ENCODE assay signal across 8 cellular contexts in the genomic region with DNA sequence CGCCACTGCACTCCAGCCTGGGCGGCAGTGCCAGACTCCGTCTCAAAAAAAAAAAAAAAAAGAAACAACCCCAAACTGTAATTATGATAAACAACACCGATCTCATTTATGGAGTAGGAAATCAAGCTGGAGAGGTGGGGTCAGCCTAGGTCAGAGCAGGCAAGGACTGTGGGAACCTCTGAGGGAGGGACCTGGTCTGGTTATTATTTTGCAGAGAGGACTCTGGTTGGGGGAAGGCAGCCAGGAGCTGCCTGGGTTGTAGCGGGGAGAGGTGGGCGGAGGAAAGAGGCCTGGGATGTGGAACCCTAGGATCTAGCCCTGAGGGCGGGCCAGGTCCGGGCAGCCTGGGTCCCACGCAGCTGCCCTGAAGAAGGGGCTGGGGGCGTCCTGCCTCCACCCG.
DNase-seq lines count a peak whose midpoint lies in the region; ATAC-seq and FAIRE-seq lines count a peak whose summit lies in the region.

No MANE protein-coding gene starts in this region.

- H3K27me3 Mint-ChIP-seq in dendritic cell treated with granulocyte-macrophage colony-stimulating factor and Interleukin-4, amounts not matched to agents 40 ng/mL and 50 ng/mL, for 4 days = peaks cover 18% of the 10 kb centered on the region

- peaks cover 7 to 15% (median 9%) of the 10 kb centered on the region in 11 experiments for H3K27me3 ChIP-seq in BLaER1 treated with 17β-estradiol and CSF1 and Interleukin-3, amounts not matched to agents 10 nM and 100 nM
- H3K27me3 ChIP-seq in NT2/D1 (ENCODE audit: insufficient read depth, insufficient read length) (peaks cover 8% of the 10 kb centered on the region), mucosa of stomach (ENCODE audit: control insufficient read depth, insufficient read depth, low read length) (peaks cover 6% of the 10 kb centered on the region)

- FAIRE-seq in RCC 7860 (lab: Jason Lieb, UNC) = no peak

- peaks cover 0 to 9% (median 0%) of the 10 kb centered on the region in 11 experiments; a peak in 3 of 22 replicates for H4K20me1 ChIP-seq in BLaER1 treated with 17β-estradiol and CSF1 and Interleukin-3, amounts not matched to agents 10 nM and 100 nM

- H3K4me3 Mint-ChIP-seq in dendritic cell treated with granulocyte-macrophage colony-stimulating factor and Interleukin-4, amounts not matched to agents 40 ng/mL and 50 ng/mL, for 4 days = peak overlapping the region; percentile 76

- no peaks in the 10 kb centered on the region for H3K9me3 Mint-ChIP-seq in dendritic cell treated with granulocyte-macrophage colony-stimulating factor and Interleukin-4, amounts not matched to agents 40 ng/mL and 50 ng/mL, for 4 days

- peak overlapping the region; percentile 61 to 80 (median 77) for H3K9ac ChIP-seq in BLaER1 treated with 17β-estradiol and CSF1 and Interleukin-3, amounts not matched to agents 10 nM and 100 nM
- H3K9ac ChIP-seq in NT2/D1 (ENCODE audit: insufficient read length, low read depth) (peak overlapping the region; percentile 61), mucosa of stomach (ENCODE audit: low read length) (peak overlapping the region; percentile 18)

- H3K27ac ChIP-seq in BLaER1 treated with 17β-estradiol and CSF1 and Interleukin-3, amounts not matched to agents 10 nM and 100 nM = peak overlapping the region; percentile 27 to 71 (median 54); a peak in 18 of 22 replicates

- H3K27ac Mint-ChIP-seq in dendritic cell treated with granulocyte-macrophage colony-stimulating factor and Interleukin-4, amounts not matched to agents 40 ng/mL and 50 ng/mL, for 4 days = peak overlapping the region; percentile 76

- ATAC-seq in GM21619 (IDR thresholded peaks at IDR 0.05; ENCODE audit: unreplicated experiment) = peak; percentile 12
- no peak for ATAC-seq in HG02840 (IDR thresholded peaks at IDR 0.05; ENCODE audit: low FRiP score, unreplicated experiment)
- ATAC-seq in HG03521 (IDR thresholded peaks at IDR 0.05; ENCODE audit: unreplicated experiment) = no peak

- DNase-seq in NT2/D1 (ENCODE audit: low read depth, low spot score) (no peak), RCC 7860 (ENCODE audit: low spot score) (no peak)

- H3K36me3 ChIP-seq in BLaER1 treated with 17β-estradiol and CSF1 and Interleukin-3, amounts not matched to agents 10 nM and 100 nM = no peaks in the 10 kb centered on the region
- H3K36me3 ChIP-seq in NT2/D1 (ENCODE audit: insufficient read depth, insufficient read length, low read length) = no peaks in the 10 kb centered on the region
- no peaks in the 10 kb centered on the region for H3K36me3 ChIP-seq in mucosa of stomach (ENCODE audit: control insufficient read depth, insufficient read depth, low read length)

- no peaks in the 10 kb centered on the region for H3K36me3 Mint-ChIP-seq in dendritic cell treated with granulocyte-macrophage colony-stimulating factor and Interleukin-4, amounts not matched to agents 40 ng/mL and 50 ng/mL, for 4 days (ENCODE audit: low read depth)

- H3K4me1 Mint-ChIP-seq in dendritic cell treated with granulocyte-macrophage colony-stimulating factor and Interleukin-4, amounts not matched to agents 40 ng/mL and 50 ng/mL, for 4 days (ENCODE audit: low read depth) = peaks cover 5% of the 10 kb centered on the region

- intact Hi-C loops in dendritic cell treated with granulocyte-macrophage colony-stimulating factor and Interleukin-4, amounts not matched to agents 40 ng/mL and 50 ng/mL, for 4 days (cut with micrococcal nuclease) = loop anchor here (1.0 to 5.0 kb wide), 2 partner anchors 65 to 157 kb away; partner anchors contain the start of genes EME2, MRPS34 and NME3

- peaks cover 0 to 16% (median 5%) of the 10 kb centered on the region in 10 experiments; a peak in 9 of 20 replicates for H3K4me1 ChIP-seq in BLaER1 treated with 17β-estradiol and CSF1 and Interleukin-3, amounts not matched to agents 10 nM and 100 nM
- H3K4me1 ChIP-seq in NT2/D1 (ENCODE audit: insufficient read depth, insufficient read length) (peaks cover 27% of the 10 kb centered on the region), mucosa of stomach (ENCODE audit: control insufficient read depth, insufficient read depth, low read length) (no peaks in the 10 kb centered on the region)

- H3K4me3 ChIP-seq in BLaER1 treated with 17β-estradiol and CSF1 and Interleukin-3, amounts not matched to agents 10 nM and 100 nM = peak overlapping the region; percentile 48 to 70 (median 59)
- H3K4me3 ChIP-seq in NT2/D1 (ENCODE audit: insufficient read length, low read depth) = peak overlapping the region; percentile 38
- H3K4me3 ChIP-seq in mucosa of stomach (ENCODE audit: low read length) = no peak overlapping the region

- H3K9me3 ChIP-seq in BLaER1 treated with 17β-estradiol and CSF1 and Interleukin-3, amounts not matched to agents 10 nM and 100 nM (replicated peaks in 1 of 11) = no peaks in the 10 kb centered on the region
- peaks cover 8% of the 10 kb centered on the region; the same call in 1 of the 2 replicates for H3K9me3 ChIP-seq in NT2/D1 (ENCODE audit: insufficient read depth, low read length)
- no peaks in the 10 kb centered on the region for H3K9me3 ChIP-seq in mucosa of stomach (ENCODE audit: control insufficient read depth, low read length)

- H3K4me2 ChIP-seq in BLaER1 treated with 17β-estradiol and CSF1 and Interleukin-3, amounts not matched to agents 10 nM and 100 nM = peak overlapping the region; percentile 64 to 90 (median 74)

Comparison
In these comparisons a context has a peak if more than half of its experiments do, and no peak if none do; other contexts are left out.
1. H3K9ac ChIP-seq: peak in every context shown above with its lines; median percentile 77 in BLaER1 treated with 17β-estradiol and CSF1 and Interleukin-3, amounts not matched to agents 10 nM and 100 nM; 61 in NT2/D1; 18 in mucosa of stomach.